Comparison of ENCODE assay signal across 32 cellular contexts in genomic region chr10:130038611-130039109, GRCh38.
"Had no signal": no experiment of that assay in that cellular context is flagged by ENCODE, and none has a peak within 500 bp of the region (broad histone marks: within the 10 kb centered on the region; RNA-seq: fewer than 3 reads in every experiment).

No MANE protein-coding gene starts in this region.

- ATAC-seq: activated CD8-positive, alpha-beta memory T cell treated with anti-CD3 and anti-CD28 coated beads, Interleukin-2, amount 10 ng/mL, durations not matched to agents 7 days and 5 days; PC-3 had no signal

- H3K36me3 Mint-ChIP-seq: activated CD8-positive, alpha-beta memory T cell treated with anti-CD3 and anti-CD28 coated beads, Interleukin-2, amount 10 ng/mL, durations not matched to agents 7 days and 5 days; activated naive CD4-positive, alpha-beta T cell treated with anti-CD3 and anti-CD28 coated beads, Interleukin-2, amount 50 U/mL, for 24 hours; activated naive CD8-positive, alpha-beta T cell treated with anti-CD3 and anti-CD28 coated beads, Interleukin-2, amount 10 ng/mL, durations not matched to agents 7 days and 5 days had no signal

- H3K4me3 ChIP-seq: ascending aorta, MG63 had no signal

- H3K27ac Mint-ChIP-seq: activated CD4-positive, alpha-beta memory T cell treated with anti-CD3 and anti-CD28 coated beads, Interleukin-2, amount 10 ng/mL, durations not matched to agents 7 days and 5 days; activated CD8-positive, alpha-beta memory T cell treated with anti-CD3 and anti-CD28 coated beads, Interleukin-2, amount 10 ng/mL, durations not matched to agents 7 days and 5 days; activated naive CD4-positive, alpha-beta T cell treated with anti-CD3 and anti-CD28 coated beads, Interleukin-2, amount 50 U/mL, for 24 hours; activated naive CD8-positive, alpha-beta T cell treated with anti-CD3 and anti-CD28 coated beads, Interleukin-2, amount 10 ng/mL, durations not matched to agents 7 days and 5 days had no signal

- H3K4me3 Mint-ChIP-seq: activated CD4-positive, alpha-beta memory T cell treated with anti-CD3 and anti-CD28 coated beads, Interleukin-2, amount 10 ng/mL, durations not matched to agents 7 days and 5 days; activated CD8-positive, alpha-beta memory T cell treated with anti-CD3 and anti-CD28 coated beads, Interleukin-2, amount 10 ng/mL, durations not matched to agents 7 days and 5 days; activated naive CD4-positive, alpha-beta T cell treated with anti-CD3 and anti-CD28 coated beads, Interleukin-2, amount 50 U/mL, for 24 hours; activated naive CD8-positive, alpha-beta T cell treated with anti-CD3 and anti-CD28 coated beads, Interleukin-2, amount 10 ng/mL, durations not matched to agents 7 days and 5 days had no signal

- H3K9me3 Mint-ChIP-seq: activated CD4-positive, alpha-beta memory T cell treated with anti-CD3 and anti-CD28 coated beads, Interleukin-2, amount 10 ng/mL, durations not matched to agents 7 days and 5 days; activated naive CD4-positive, alpha-beta T cell treated with anti-CD3 and anti-CD28 coated beads, Interleukin-2, amount 50 U/mL, for 24 hours; activated naive CD8-positive, alpha-beta T cell treated with anti-CD3 and anti-CD28 coated beads, Interleukin-2, amount 10 ng/mL, durations not matched to agents 7 days and 5 days had no signal

- H3K4me1 ChIP-seq: ascending aorta had no signal

- H3K36me3 ChIP-seq: ascending aorta, MG63, WERI-Rb-1 had no signal

- H3K27me3 ChIP-seq: ascending aorta, MG63 had no signal

- H3K4me1 Mint-ChIP-seq: activated CD4-positive, alpha-beta memory T cell treated with anti-CD3 and anti-CD28 coated beads, Interleukin-2, amount 10 ng/mL, durations not matched to agents 7 days and 5 days; activated CD8-positive, alpha-beta memory T cell treated with anti-CD3 and anti-CD28 coated beads, Interleukin-2, amount 10 ng/mL, durations not matched to agents 7 days and 5 days; activated naive CD4-positive, alpha-beta T cell treated with anti-CD3 and anti-CD28 coated beads, Interleukin-2, amount 50 U/mL, for 24 hours; activated naive CD8-positive, alpha-beta T cell treated with anti-CD3 and anti-CD28 coated beads, Interleukin-2, amount 10 ng/mL, durations not matched to agents 7 days and 5 days had no signal

- H3K9me3 ChIP-seq: ascending aorta, MG63 had no signal

- H3K27ac ChIP-seq: ascending aorta, RWPE1, WERI-Rb-1 had no signal

- DNase-seq: activated CD4-positive, alpha-beta memory T cell treated with anti-CD3 and anti-CD28 coated beads, Interleukin-2, amount 10 ng/mL, durations not matched to agents 7 days and 5 days; activated CD4-positive, alpha-beta T cell treated with anti-CD3 and anti-CD28 coated beads for 1 hour; activated CD4-positive, alpha-beta T cell treated with anti-CD3 and anti-CD28 coated beads for 48 hours; activated CD4-positive, CD25-positive, alpha-beta regulatory T cell; activated CD8-positive, alpha-beta memory T cell treated with anti-CD3 and anti-CD28 coated beads for 24 hours; activated CD8-positive, alpha-beta memory T cell treated with anti-CD3 and anti-CD28 coated beads, Interleukin-2, amount 10 ng/mL, durations not matched to agents 7 days and 5 days; activated CD8-positive, alpha-beta memory T cell treated with anti-CD3 and anti-CD28 coated beads, Interleukin-2, amount 50 U/mL, for 48 hours; activated gamma-delta T cell; activated naive CD4-positive, alpha-beta T cell treated with Interleukin-2 at 50 U/mL for 16 hours; activated naive CD8-positive, alpha-beta T cell treated with anti-CD3 and anti-CD28 coated beads, Interleukin-2, amount 10 ng/mL, durations not matched to agents 7 days and 5 days; activated T-cell treated with anti-CD3 and anti-CD28 coated beads, Interleukin-2, amount 50 U/mL, for 48 hours; amygdala; Kasumi-1; KG1; MG63; NCI-H1048; NCI-H1105 treated with DMSO at 0.1 percent for 48 hours; NCI-H1436; NCI-H1694; NCI-H2029; NCI-H345; NCI-H524 treated with DMSO at 0.1 percent for 48 hours; PC-3; Right ventricle myocardium superior; SW 1271; T-helper 1 cell; T-helper 2 cell; T-helper 9 cell; WERI-Rb-1 had no signal
